10 cellular contexts compared by ENCODE assay signal in the genomic region with DNA sequence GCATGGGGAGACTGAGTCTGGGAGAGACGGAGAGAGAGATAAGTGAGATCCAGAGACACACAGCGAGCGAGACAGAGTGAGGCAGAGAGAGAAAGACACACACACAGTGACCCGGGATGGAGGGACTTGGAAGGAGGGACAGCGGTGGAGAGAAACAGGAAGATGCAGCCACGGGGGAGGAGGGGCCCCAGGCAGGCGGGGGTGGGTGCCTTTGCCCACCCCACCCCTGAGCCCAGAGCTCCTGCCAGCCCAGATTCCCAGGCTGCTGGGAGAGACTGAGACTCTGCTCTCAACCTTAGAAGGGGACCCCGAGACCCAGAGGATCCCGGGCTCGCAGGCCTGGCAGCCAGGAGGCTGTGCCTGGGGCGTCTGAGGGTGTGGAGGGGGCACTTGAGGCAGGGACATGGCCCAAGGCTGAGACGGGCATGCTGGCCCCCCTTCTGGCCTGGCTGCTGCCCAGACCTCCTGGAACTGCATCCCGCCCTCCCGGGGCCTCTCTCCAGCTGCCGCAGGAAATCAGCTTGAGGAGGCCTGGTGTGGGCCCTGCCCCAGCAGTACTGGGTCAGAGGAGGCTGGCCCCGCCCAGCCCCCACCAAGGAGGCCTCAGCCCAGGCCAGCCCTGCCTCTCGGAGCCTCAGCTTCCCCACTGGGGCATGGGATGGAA. TPM values are rescaled to one million over a fixed set of nuclear protein-coding genes. Genes with fewer than 3 reads are reported as not detected.
DNase-seq lines count a peak whose midpoint lies in the region; FAIRE-seq and TF ChIP-seq lines count a peak whose summit lies in the region.
"Had no signal": no experiment of that assay in that cellular context is flagged by ENCODE, and none has a peak within 500 bp of the region (broad histone marks: within the 10 kb centered on the region; RNA-seq: fewer than 3 reads in every experiment).

No MANE protein-coding gene starts in this region.

- H3K23ac ChIP-seq in neuronal stem cell (ENCODE audit: low read depth, low read length, poor library complexity): peak overlapping the region; percentile 10

- no peaks in the 10 kb centered on the region for H3K27me3 ChIP-seq in AG04450 (ENCODE audit: control insufficient read depth, insufficient read depth, low read length)
- no peaks in the 10 kb centered on the region for H3K27me3 ChIP-seq in neuronal stem cell (ENCODE audit: control insufficient read depth in 3 of 3, insufficient read depth in 3 of 3, low read depth in 1 of 3, low read length in 3 of 3)

- peak overlapping the region; percentile 39 for H3K4me3 ChIP-seq in AG04450 (ENCODE audit: low read depth, low read length)
- no peak overlapping the region for H3K4me3 ChIP-seq in OCI-LY7 (ENCODE audit: low read depth, low read length, poor library complexity, severe bottlenecking)
- peak overlapping the region; percentile 51 for H3K4me3 ChIP-seq in fibroblast of villous mesenchyme (ENCODE audit: low read depth, low read length)
- H3K4me3 ChIP-seq in neuronal stem cell (ENCODE audit: low read length in 2 of 2): no peak overlapping the region

- H4K8ac ChIP-seq in neuronal stem cell (ENCODE audit: low read depth, low read length): no peak overlapping the region

- H3K9ac ChIP-seq in neuronal stem cell (ENCODE audit: low read depth, low read length, poor library complexity): no peak overlapping the region
- H3K9ac ChIP-seq: KMS-11 had no signal

- no peak for FAIRE-seq in RCC 7860 (lab: Jason Lieb, UNC)

- H3K79me2 ChIP-seq in OCI-LY7 (ENCODE audit: insufficient read depth, low read depth, low read length): no peaks in the 10 kb centered on the region

- H2BK120ac ChIP-seq in neuronal stem cell (ENCODE audit: low read depth, low read length): peak overlapping the region; percentile 21

- POLR2A ChIA-PET in AG04450 (lab: Yijun Ruan, JAX): interaction anchor here (0.6 to 2.9 kb wide), 6 partner anchors 11 to 245 kb away, joined by 3 to 12 read pairs (median 4); a partner anchor contains a TSS
- POLR2A ChIA-PET in OCI-LY7 (lab: Charles Lee): interaction anchor here (0.6 kb wide), 1 partner anchor 416 kb away, joined by 5 read pairs; no protein-coding TSS in a partner anchor

- H3K9me2 ChIP-seq in OCI-LY7 (ENCODE audit: insufficient read depth, low read length): no peaks in the 10 kb centered on the region

- peak overlapping the region; percentile 70 for H2BK15ac ChIP-seq in neuronal stem cell (ENCODE audit: low read length)

- no peaks in the 10 kb centered on the region for H4K20me1 ChIP-seq in OCI-LY7 (ENCODE audit: insufficient read depth, low read length)

- no peak overlapping the region for H2BK5ac ChIP-seq in neuronal stem cell (ENCODE audit: low read length)

- H3K18ac ChIP-seq in neuronal stem cell (ENCODE audit: low read length): peak overlapping the region; percentile 84

- 0 out of 2 replicates have a peak overlapping the region, but pooled peaks have one; percentile 51 for H2AFZ ChIP-seq in OCI-LY7 (ENCODE audit: low read length)
- peak overlapping the region; percentile 1 for H2AFZ ChIP-seq in neuronal stem cell (ENCODE audit: low read length)

- H3K4me1 ChIP-seq in OCI-LY7 (ENCODE audit: insufficient read depth, low read length, poor library complexity, severe bottlenecking): peaks cover 35% of the 10 kb centered on the region
- peaks cover 10 to 30% of the 10 kb centered on the region in 2 donors for H3K4me1 ChIP-seq in neuronal stem cell (ENCODE audit: control insufficient read depth in 2 of 2, insufficient read depth in 1 of 2, low read depth in 1 of 2, low read length in 2 of 2)

- intact Hi-C loops in OCI-LY7 (cut with micrococcal nuclease; ENCODE audit: unreplicated experiment): no loop called here

- no peak for TF ChIP-seq CTCF in AG04450 (IDR thresholded peaks at IDR 0.05; ENCODE audit: low read depth, low read length)
- TF ChIP-seq CTCF in OCI-LY7 (conservative IDR thresholded peaks at IDR 0.05; ENCODE audit: low read length): no peak
- no peak for TF ChIP-seq CTCF in fibroblast of villous mesenchyme (IDR thresholded peaks at IDR 0.05; ENCODE audit: insufficient read depth, low read depth, low read length)

- no CpG with 5 or more reads among the region's 17 CpGs for whole genome bisulfite sequencing in neuronal stem cell (ENCODE audit: extremely low coverage in 2 of 2, insufficient read length in 2 of 2, insufficient replicate concordance in 1 of 2), 2 donors

- no peak overlapping the region for H3K4ac ChIP-seq in neuronal stem cell (ENCODE audit: low read length)

- H2BK12ac ChIP-seq in neuronal stem cell (ENCODE audit: low read length): no peak overlapping the region

- no peak overlapping the region for H4K91ac ChIP-seq in neuronal stem cell (ENCODE audit: low read depth, low read length, poor library complexity)

- peak overlapping the region; percentile 47 for H2AK5ac ChIP-seq in neuronal stem cell (ENCODE audit: low read depth, low read length)

- H3K79me1 ChIP-seq in neuronal stem cell (ENCODE audit: low read depth, low read length): no peaks in the 10 kb centered on the region

- H3K14ac ChIP-seq in neuronal stem cell (ENCODE audit: low read length): no peak overlapping the region

- no peaks in the 10 kb centered on the region for H3K36me3 ChIP-seq in OCI-LY7 (ENCODE audit: insufficient read depth, low read length)
- H3K36me3 ChIP-seq in neuronal stem cell (replicated peaks in 1 of 2; ENCODE audit: control insufficient read depth in 2 of 2, insufficient read depth in 2 of 2, low read length in 2 of 2): peaks cover 0 to 75% of the 10 kb centered on the region in 2 donors

- H3K9me3 ChIP-seq in AG04450 (ENCODE audit: control insufficient read depth, insufficient read depth, low read length) (no peaks in the 10 kb centered on the region; the same call in 1 of the 2 replicates), OCI-LY7 (ENCODE audit: low read length) (no peaks in the 10 kb centered on the region), neuronal stem cell (replicated peaks in 1 of 2; ENCODE audit: control insufficient read depth in 2 of 2, insufficient read depth in 1 of 2, low read depth in 1 of 2, low read length in 2 of 2) (no peaks in the 10 kb centered on the region)

- no peak overlapping the region for H3K4me2 ChIP-seq in OCI-LY7 (ENCODE audit: low read length)
- H3K4me2 ChIP-seq in neuronal stem cell (ENCODE audit: insufficient read depth, low read length, poor library complexity, severe bottlenecking): no peak overlapping the region
- H3K4me2 ChIP-seq: KMS-11 had no signal

- CTCF ChIA-PET in AG04450 (lab: Charles Lee) (interaction anchor here (1.4 kb wide), 1 partner anchor 178 kb away, joined by 3 read pairs; no protein-coding TSS in a partner anchor), OCI-LY7 (lab: Charles Lee; ENCODE audit: unreplicated experiment) (no interaction called here)

- DNase-seq in AG04450 (ENCODE audit: low read depth, low spot score) (peak; percentile 36), OCI-LY7 (ENCODE audit: low spot score) (no peak), fibroblast of villous mesenchyme (ENCODE audit: low read depth) (peak; percentile 90), neuronal stem cell (ENCODE audit: low spot score) (no peak), activated gamma-delta T cell (lab: John Stamatoyannopoulos, UW) (no peak), GM19240 (ENCODE audit: insufficient read length, low spot score) (no peak), NCI-H345 (lab: John Stamatoyannopoulos, UW) (no peak), RCC 7860 (ENCODE audit: low spot score) (no peak)
- DNase-seq: activated T-cell treated with anti-CD3 and anti-CD28 coated beads, Interleukin-2, amount 50 U/mL, for 1 hour had no signal

- BruUV-seq in OCI-LY7 (replicated peaks; lab: Mats Ljungman, UMichigan): no TSS peak

- H3K27ac ChIP-seq in AG04450 (ENCODE audit: low read depth, low read length): peak overlapping the region; percentile 92
- H3K27ac ChIP-seq in OCI-LY7 (ENCODE audit: low read depth, low read length, poor library complexity, severe bottlenecking): no peak overlapping the region
- no peak overlapping the region for H3K27ac ChIP-seq in neuronal stem cell (replicated peaks; ENCODE audit: low read length)
- H3K27ac ChIP-seq: KMS-11 had no signal

RNA-seq across cellular contexts. Expression of a gene that starts 18.1 kb away (rescaled TPM):
- polyA plus RNA-seq in AG04450 (2011; rRNA removed): not detected in 2 replicates
- polyA minus RNA-seq in AG04450 (2011; rRNA and poly(A)+ RNA removed): not detected in 2 replicates
- total RNA-seq in OCI-LY7 (2014; rRNA removed; shearing (Covaris generic)): not detected in 2 replicates
- total RNA-seq in OCI-LY7 (2022) (not detected in 2 replicates), fibroblast of villous mesenchyme (not detected in 2 replicates)
- not detected for polyA plus RNA-seq in neuronal stem cell (2013, experiment 1 of 2)
- polyA plus RNA-seq in neuronal stem cell (2013, experiment 2 of 2): not detected

RNA-seq across cellular contexts. Expression of a gene that starts 32.6 kb away (rescaled TPM):
- polyA plus RNA-seq in AG04450 (2011; rRNA removed): not detected in 2 replicates
- polyA minus RNA-seq in AG04450 (2011; rRNA and poly(A)+ RNA removed): not detected in 2 replicates
- not detected in 2 replicates for total RNA-seq in OCI-LY7 (2014; rRNA removed; shearing (Covaris generic))
- total RNA-seq in OCI-LY7 (2022): not detected in 2 replicates
- total RNA-seq in fibroblast of villous mesenchyme: not detected in 2 replicates
- 0.06 TPM for polyA plus RNA-seq in neuronal stem cell (2013, experiment 1 of 2)
- 0.01 TPM for polyA plus RNA-seq in neuronal stem cell (2013, experiment 2 of 2)

RNA-seq across cellular contexts. Expression of a gene that starts 45.4 kb away (rescaled TPM):
- 37.1 and 47.7 TPM in 2 replicates for polyA plus RNA-seq in AG04450 (2011; rRNA removed)
- polyA minus RNA-seq in AG04450 (2011; rRNA and poly(A)+ RNA removed): 40.1 and 54.9 TPM in 2 replicates
- total RNA-seq in OCI-LY7 (2014; rRNA removed; shearing (Covaris generic)): 6.0 and 6.8 TPM in 2 replicates
- total RNA-seq in OCI-LY7 (2022) (4.7 and 5.3 TPM in 2 replicates), fibroblast of villous mesenchyme (91.8 and 97.2 TPM in 2 replicates)
- polyA plus RNA-seq in neuronal stem cell (2013, experiment 1 of 2): 43.7 TPM
- polyA plus RNA-seq in neuronal stem cell (2013, experiment 2 of 2): 41.8 TPM

Comparison
In these comparisons a context has a peak if more than half of its experiments do, and no peak if none do; other contexts are left out.
1. DNase-seq: peak in AG04450 (single experiment) and fibroblast of villous mesenchyme (single experiment); none in OCI-LY7 (single experiment), neuronal stem cell (single experiment), activated gamma-delta T cell (single experiment), GM19240 (single experiment), NCI-H345 (single experiment) and RCC 7860 (single experiment).
2. H3K4me3 ChIP-seq: peak in AG04450 (single experiment) and fibroblast of villous mesenchyme (single experiment); none in OCI-LY7 (single experiment) and neuronal stem cell (0 of 2).
3. RNA of a gene that starts 45.4 kb away (total RNA-seq): 91.8 to 97.2 TPM in fibroblast of villous mesenchyme; 4.7 to 6.8 TPM in OCI-LY7; every median in the first group is over 10 times any median in the second.